27 cellular contexts compared by ENCODE assay signal in the genomic region with DNA sequence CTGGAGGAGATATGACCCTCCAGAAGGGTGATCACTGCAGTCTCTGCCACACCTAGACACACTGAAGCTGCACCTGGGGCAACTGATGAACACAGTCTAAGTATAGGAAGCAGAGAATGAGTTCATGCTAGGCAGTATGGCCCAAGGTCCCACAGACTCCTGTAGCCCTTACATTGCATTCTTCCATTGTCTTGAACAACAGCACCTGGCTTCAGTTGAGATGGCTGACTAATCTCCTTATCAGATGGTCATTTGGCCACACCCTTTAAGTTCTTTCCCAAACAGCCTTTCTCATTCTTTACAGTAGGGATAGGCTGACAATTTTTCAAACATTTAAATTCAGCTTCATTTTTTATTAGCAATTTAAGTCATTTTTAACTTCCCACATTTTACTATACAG. TPM values are rescaled to one million over a fixed set of nuclear protein-coding genes. Genes with fewer than 3 reads are reported as not detected.
A peak's percentile ranks its signal among the peaks of the same experiment; 100 is the strongest.
DNase-seq lines count a peak whose midpoint lies in the region; ATAC-seq, FAIRE-seq and TF ChIP-seq lines count a peak whose summit lies in the region.
"Had no signal": no experiment of that assay in that cellular context is flagged by ENCODE, and none has a peak within 500 bp of the region (broad histone marks: within the 10 kb centered on the region; RNA-seq: fewer than 3 reads in every experiment).

No MANE protein-coding gene starts in this region.

- H3K79me2 ChIP-seq in K562 (ENCODE audit: control insufficient read depth, insufficient read depth, low read length) = no peaks in the 10 kb centered on the region
- no peaks in the 10 kb centered on the region for H3K79me2 ChIP-seq in hepatocyte
- H3K79me2 ChIP-seq: parathyroid adenoma had no signal

- H3K9ac ChIP-seq in K562 (ENCODE audit: insufficient read depth in 1 of 2, low read depth in 2 of 2, low read length in 2 of 2) = no peak overlapping the region
- H3K9ac ChIP-seq: parathyroid adenoma had no signal

- intact Hi-C loops in K562 (cut with micrococcal nuclease) = no loop called here

- H3K27ac Mint-ChIP-seq in T-helper 2 cell treated with Interferon-gamma antibody and Interleukin-4, amounts not matched to agents 5 μg/mL and 100 μg/mL, for 36 hours = peak overlapping the region; percentile 7
- H3K27ac Mint-ChIP-seq: activated naive CD8-positive, alpha-beta T cell; stimulated activated naive B cell treated with anti-CD40 and anti-IgM and Interleukin-4, amounts not matched to agents 10 μg/mL and 1 μg/mL and 100 μg/mL, for 72 hours; T-helper 17 cell had no signal

- CTCF ChIA-PET in K562 (lab: Yijun Ruan, JAX; ENCODE audit: low intra/inter-chr PET ratio) = no interaction called here

- H2AFZ ChIP-seq in K562 (ENCODE audit: low read depth, low read length) = no peak overlapping the region
- H2AFZ ChIP-seq in hepatocyte = no peak overlapping the region
- H2AFZ ChIP-seq: parathyroid adenoma had no signal

- no peak; the same call in 1 of the 2 replicates for TF ChIP-seq EP300 in K562 (IDR thresholded peaks at IDR 0.05; ENCODE audit: low read length)

- peaks cover 3% of the 10 kb centered on the region for H3K4me1 Mint-ChIP-seq in T-helper 2 cell treated with Interferon-gamma antibody and Interleukin-4, amounts not matched to agents 5 μg/mL and 100 μg/mL, for 36 hours (ENCODE audit: low read depth)
- H3K4me1 Mint-ChIP-seq: neural crest cell; stimulated activated naive B cell treated with anti-CD40 and anti-IgM and Interleukin-4, amounts not matched to agents 10 μg/mL and 1 μg/mL and 100 μg/mL, for 72 hours; T-helper 17 cell had no signal

- no peak overlapping the region for H3K4me3 Mint-ChIP-seq in T-helper 2 cell treated with Interferon-gamma antibody and Interleukin-4, amounts not matched to agents 5 μg/mL and 100 μg/mL, for 36 hours
- H3K4me3 Mint-ChIP-seq: activated naive CD8-positive, alpha-beta T cell; CD4-positive, alpha-beta memory T cell; neural crest cell; stimulated activated naive B cell treated with anti-CD40 and anti-IgM and Interleukin-4, amounts not matched to agents 10 μg/mL and 1 μg/mL and 100 μg/mL, for 72 hours; T-helper 17 cell had no signal

- no peaks in the 10 kb centered on the region for H3K9me3 Mint-ChIP-seq in T-helper 2 cell treated with Interferon-gamma antibody and Interleukin-4, amounts not matched to agents 5 μg/mL and 100 μg/mL, for 36 hours
- H3K9me3 Mint-ChIP-seq: CD4-positive, alpha-beta memory T cell; neural crest cell; stimulated activated naive B cell treated with anti-CD40 and anti-IgM and Interleukin-4, amounts not matched to agents 10 μg/mL and 1 μg/mL and 100 μg/mL, for 72 hours had no signal

- H3K36me3 ChIP-seq in K562 (ENCODE audit: control insufficient read depth, insufficient read depth, low read length) (peaks cover 73% of the 10 kb centered on the region), hepatocyte (replicated peaks; ENCODE audit: insufficient read depth, low read depth) (no peaks in the 10 kb centered on the region)
- H3K36me3 ChIP-seq: right atrium auricular region, upper lobe of right lung had no signal

- in situ Hi-C loops in K562 (cut with MboI) = no loop called here

- BruUV-seq in K562 (replicated peaks; lab: Mats Ljungman, UMichigan) = no TSS peak

- peak; percentile 85 for ATAC-seq in K562
- no peak for ATAC-seq in HG03045 (IDR thresholded peaks at IDR 0.05; ENCODE audit: unreplicated experiment)
- ATAC-seq: Right ventricle myocardium inferior; SK-N-SH treated with all-trans-retinoic acid at 6 μM for 48 hours; stimulated activated naive B cell treated with anti-CD40 and anti-IgM and Interleukin-4, amounts not matched to agents 10 μg/mL and 1 μg/mL and 100 μg/mL, for 72 hours; T-helper 17 cell; upper lobe of right lung had no signal

- no peaks in the 10 kb centered on the region for H4K20me1 ChIP-seq in K562 (replicated peaks; ENCODE audit: control insufficient read depth, insufficient read depth, low read length)
- H4K20me1 ChIP-seq in hepatocyte (ENCODE audit: insufficient read depth, poor library complexity, severe bottlenecking) = no peaks in the 10 kb centered on the region

- H3K4me1 ChIP-seq in K562 (replicated peaks in 1 of 2; ENCODE audit: control insufficient read depth in 2 of 2, insufficient read depth in 2 of 2, low read length in 2 of 2) = peaks cover 0 to 10% of the 10 kb centered on the region in 2 experiments; a peak in 2 of 5 replicates
- no peaks in the 10 kb centered on the region for H3K4me1 ChIP-seq in hepatocyte (ENCODE audit: insufficient read depth)
- H3K4me1 ChIP-seq: parathyroid adenoma, right atrium auricular region, upper lobe of right lung had no signal

- TF ChIP-seq RAD21 in K562 (CRISPR knock-in tag; conservative IDR thresholded peaks at IDR 0.05 in 1 of 2, IDR thresholded peaks at IDR 0.05 in 1 of 2) = no peak

- H3K27me3 ChIP-seq in K562 (ENCODE audit: control insufficient read depth in 2 of 2, insufficient read depth in 2 of 2, low read length in 2 of 2) (no peaks in the 10 kb centered on the region), hepatocyte (no peaks in the 10 kb centered on the region)
- H3K27me3 ChIP-seq: right atrium auricular region, upper lobe of right lung had no signal

- peak overlapping the region; percentile 56; the same call in 1 of the 2 replicates for H3K4me2 ChIP-seq in K562 (ENCODE audit: insufficient read depth, low read length)
- no peak overlapping the region for H3K4me2 ChIP-seq in hepatocyte

- no peaks in the 10 kb centered on the region for H3K27me3 Mint-ChIP-seq in T-helper 2 cell treated with Interferon-gamma antibody and Interleukin-4, amounts not matched to agents 5 μg/mL and 100 μg/mL, for 36 hours (ENCODE audit: low read depth)
- H3K27me3 Mint-ChIP-seq: activated naive CD8-positive, alpha-beta T cell; CD4-positive, alpha-beta memory T cell; stimulated activated naive B cell treated with anti-CD40 and anti-IgM and Interleukin-4, amounts not matched to agents 10 μg/mL and 1 μg/mL and 100 μg/mL, for 72 hours; T-helper 17 cell had no signal

- no peaks in the 10 kb centered on the region for H3K9me2 ChIP-seq in hepatocyte (replicated peaks; ENCODE audit: insufficient read depth)

- POLR2A ChIA-PET in K562 (lab: Yijun Ruan, JAX) = interaction anchor here (1.1 to 1.5 kb wide), 4 partner anchors 10 to 42 kb away, joined by 3 to 4 read pairs (median 3); a partner anchor contains a TSS

- no peak for DNase-seq in T-helper 2 cell treated with Interferon-gamma antibody and Interleukin-4, amounts not matched to agents 5 μg/mL and 100 μg/mL, for 36 hours (ENCODE audit: low spot score)
- no peak for DNase-seq in T-helper 2 cell
- peak; percentile 11 to 44 (median 17) for DNase-seq in K562 (ENCODE audit: extremely low read depth in 1 of 4, low spot score in 3 of 4)
- peak; percentile 9 for DNase-seq in hepatocyte (ENCODE audit: low spot score)
- no peak for DNase-seq in AG08395 (ENCODE audit: low spot score)
- DNase-seq in stimulated activated CD4-positive, alpha-beta T cell treated with anti-CD3 and anti-CD28 coated beads, Interleukin-4, amount 100 ng/mL, for 24 hours = no peak
- no peak for DNase-seq in NCI-H446 treated with DMSO at 0.1 percent for 48 hours (lab: John Stamatoyannopoulos, UW)
- DNase-seq: activated T-cell treated with anti-CD3 and anti-CD28 coated beads for 4 hours; aorta; caudate nucleus; CD4-positive, alpha-beta memory T cell; glutamatergic neuron; IMR-90; NCI-H2029 treated with DMSO at 0.1 percent for 48 hours; stimulated activated CD4-positive, alpha-beta T cell treated with anti-CD3 and anti-CD28 coated beads, Interleukin-2, amount 100 ng/mL, for 48 hours; stimulated activated naive B cell treated with anti-CD40 and anti-IgM and Interleukin-4, amounts not matched to agents 10 μg/mL and 1 μg/mL and 100 μg/mL, for 72 hours; T-helper 17 cell; upper lobe of right lung had no signal

- H3K4me3 ChIP-seq in K562 (no peak overlapping the region), hepatocyte (no peak overlapping the region)
- H3K4me3 ChIP-seq: right atrium auricular region, upper lobe of right lung had no signal

- peak; percentile 19 for FAIRE-seq in K562 (lab: Jason Lieb, UNC)
- FAIRE-seq: H1 had no signal

- H3K9me1 ChIP-seq in K562 (ENCODE audit: control insufficient read depth, insufficient read depth, low read length) = no peaks in the 10 kb centered on the region

- H3K36me3 Mint-ChIP-seq in T-helper 2 cell treated with Interferon-gamma antibody and Interleukin-4, amounts not matched to agents 5 μg/mL and 100 μg/mL, for 36 hours (ENCODE audit: low read depth) = peaks cover 69% of the 10 kb centered on the region

- TF ChIP-seq POLR2A in K562 (conservative IDR thresholded peaks at IDR 0.05) = no peak

- H3K9me3 ChIP-seq in K562 (replicated peaks; ENCODE audit: control insufficient read depth, insufficient read depth, low read depth, low read length) (no peaks in the 10 kb centered on the region), hepatocyte (ENCODE audit: low read depth) (no peaks in the 10 kb centered on the region)
- H3K9me3 ChIP-seq: right atrium auricular region, upper lobe of right lung had no signal

- H3K27ac ChIP-seq in K562 (ENCODE audit: extremely low read depth, low read depth, low read length) (peak overlapping the region; percentile 38; the same call in 2 of the 3 replicates), hepatocyte (no peak overlapping the region)
- H3K27ac ChIP-seq: 22Rv1, parathyroid adenoma, right atrium auricular region, upper lobe of right lung had no signal

- no peak for TF ChIP-seq CTCF in K562 (IDR thresholded peaks at IDR 0.05 in 2 of 3, conservative IDR thresholded peaks at IDR 0.05 in 1 of 3; ENCODE audit: insufficient read depth in 2 of 3, low read depth in 1 of 3, low read length in 3 of 3)
- no peak for TF ChIP-seq CTCF in hepatocyte (IDR thresholded peaks at IDR 0.05; ENCODE audit: poor library complexity)

RNA-seq across cellular contexts. Expression of a gene that starts 23.1 kb away (rescaled TPM):
- 116 and 225 TPM in 2 replicates for total RNA-seq in K562 (2011; cell fraction: chromatin; rRNA removed; ENCODE audit: low replicate concordance)
- 32.7 and 47.1 TPM in 2 replicates for total RNA-seq in K562 (2011; cell fraction: nucleolus; rRNA removed)
- 134 and 222 TPM in 2 replicates for total RNA-seq in K562 (2011; cell fraction: nucleoplasm; rRNA removed)
- 29.3 and 30.8 TPM in 2 replicates for total RNA-seq in K562 (2014; rRNA removed)
- 69.0 and 80.2 TPM in 2 replicates for total RNA-seq in K562 (2014; rRNA removed; fragmentation: Illumina TruSeq; extraction: Trizol)
- total RNA-seq in K562 (2015; rRNA removed; fragmentation: Illumina TruSeq; extraction: Trizol) = 53.1 and 55.0 TPM in 2 replicates
- 40.2 and 46.9 TPM in 2 replicates for total RNA-seq in K562 (2021)
- 46.0 and 69.3 TPM in 2 replicates for polyA plus RNA-seq in K562 (2011; rRNA removed)
- 5.9 and 21.3 TPM in 2 replicates for polyA plus RNA-seq in K562 (2011; cell fraction: cytosol; rRNA removed)
- polyA plus RNA-seq in K562 (2011; cell fraction: nucleus; rRNA removed) = 63.7 and 69.3 TPM in 2 replicates
- polyA plus RNA-seq in K562 (2012) = 33.8 and 34.9 TPM in 2 replicates
- polyA plus RNA-seq in K562 (2014; fragmentation: Illumina TruSeq; extraction: Trizol) = 52.0 and 60.3 TPM in 2 replicates
- 100 to 1,000 TPM; 121 to 134 TPM for polyA plus RNA-seq in K562 (2014; fragmentation: Nextera tagmentation; extraction: Ambion mirVana)
- 62.6 and 72.3 TPM in 2 replicates for polyA plus RNA-seq in K562 (2014; rRNA removed)
- polyA minus RNA-seq in K562 (2011; rRNA and poly(A)+ RNA removed) = 50.1 and 64.2 TPM in 2 replicates
- 11.9 and 18.1 TPM in 2 replicates for polyA minus RNA-seq in K562 (2011; cell fraction: cytosol; rRNA and poly(A)+ RNA removed)
- 77.8 and 90.7 TPM in 2 replicates for polyA minus RNA-seq in K562 (2011; cell fraction: nucleus; rRNA and poly(A)+ RNA removed)
- 9.6 and 15.5 TPM in 2 replicates for total RNA-seq in hepatocyte
- 11.4 and 15.3 TPM in 2 replicates for polyA plus RNA-seq in hepatocyte
- total RNA-seq: right atrium auricular region had no signal

RNA-seq across cellular contexts. Expression of a gene that starts 23.3 kb away (rescaled TPM):
- 42.4 and 162 TPM in 2 replicates for total RNA-seq in K562 (2011; cell fraction: chromatin; rRNA removed; ENCODE audit: low replicate concordance)
- 13.3 and 25.8 TPM in 2 replicates for total RNA-seq in K562 (2011; cell fraction: nucleolus; rRNA removed)
- 55.2 and 88.8 TPM in 2 replicates for total RNA-seq in K562 (2011; cell fraction: nucleoplasm; rRNA removed)
- total RNA-seq in K562 (2014; rRNA removed) (31.6 and 43.2 TPM in 2 replicates), K562 (2014; rRNA removed; fragmentation: Illumina TruSeq; extraction: Trizol) (59.3 and 62.9 TPM in 2 replicates), K562 (2015; rRNA removed; fragmentation: Illumina TruSeq; extraction: Trizol) (56.1 and 61.7 TPM in 2 replicates), K562 (2021) (31.0 and 31.4 TPM in 2 replicates), hepatocyte (39.0 and 39.2 TPM in 2 replicates)
- polyA plus RNA-seq in K562 (2011; rRNA removed) (17.6 and 24.1 TPM in 2 replicates), K562 (2014; fragmentation: Illumina TruSeq; extraction: Trizol) (46.6 and 59.1 TPM in 2 replicates), K562 (2014; fragmentation: Nextera tagmentation; extraction: Ambion mirVana) (10 to 100 TPM; 46.3 to 89.2 TPM), K562 (2014; rRNA removed) (39.3 and 51.4 TPM in 2 replicates), hepatocyte (19.8 and 23.4 TPM in 2 replicates)
- 2.1 and 6.5 TPM in 2 replicates for polyA plus RNA-seq in K562 (2011; cell fraction: cytosol; rRNA removed)
- 28.7 and 40.9 TPM in 2 replicates for polyA plus RNA-seq in K562 (2011; cell fraction: nucleus; rRNA removed)
- polyA plus RNA-seq in K562 (2012) = 38.8 and 39.5 TPM in 2 replicates
- polyA minus RNA-seq in K562 (2011; rRNA and poly(A)+ RNA removed) = 37.9 and 56.0 TPM in 2 replicates
- polyA minus RNA-seq in K562 (2011; cell fraction: cytosol; rRNA and poly(A)+ RNA removed) = 9.7 and 14.7 TPM in 2 replicates
- 41.2 and 75.8 TPM in 2 replicates for polyA minus RNA-seq in K562 (2011; cell fraction: nucleus; rRNA and poly(A)+ RNA removed)

RNA-seq across cellular contexts. Expression of a gene that starts 58.1 kb away (rescaled TPM):
- total RNA-seq in K562 (2011; cell fraction: chromatin; rRNA removed; ENCODE audit: low replicate concordance) = 7.3 and 24.3 TPM in 2 replicates
- total RNA-seq in K562 (2011; cell fraction: nucleolus; rRNA removed) = 3.5 and 6.2 TPM in 2 replicates
- 8.1 and 8.3 TPM in 2 replicates for total RNA-seq in K562 (2011; cell fraction: nucleoplasm; rRNA removed)
- total RNA-seq in K562 (2014; rRNA removed) = 1.5 and 1.6 TPM in 2 replicates
- 5.3 TPM in 2 replicates for total RNA-seq in K562 (2014; rRNA removed; fragmentation: Illumina TruSeq; extraction: Trizol)
- 4.5 and 4.9 TPM in 2 replicates for total RNA-seq in K562 (2015; rRNA removed; fragmentation: Illumina TruSeq; extraction: Trizol)
- total RNA-seq in K562 (2021) = 3.1 TPM in 2 replicates
- polyA plus RNA-seq in K562 (2011; rRNA removed) = 2.1 and 3.4 TPM in 2 replicates
- polyA plus RNA-seq in K562 (2011; cell fraction: cytosol; rRNA removed) = 0.82 and 1.3 TPM in 2 replicates
- 6.1 and 7.5 TPM in 2 replicates for polyA plus RNA-seq in K562 (2011; cell fraction: nucleus; rRNA removed)
- polyA plus RNA-seq in K562 (2012) = 0.99 and 1.1 TPM in 2 replicates
- polyA plus RNA-seq in K562 (2014; fragmentation: Illumina TruSeq; extraction: Trizol) = 1.5 and 1.6 TPM in 2 replicates
- under 1 TPM; 0.57 to 0.59 TPM for polyA plus RNA-seq in K562 (2014; fragmentation: Nextera tagmentation; extraction: Ambion mirVana)
- 1.0 and 1.8 TPM in 2 replicates for polyA plus RNA-seq in K562 (2014; rRNA removed)
- polyA minus RNA-seq in K562 (2011; rRNA and poly(A)+ RNA removed) = 22.8 and 31.2 TPM in 2 replicates
- polyA minus RNA-seq in K562 (2011; cell fraction: cytosol; rRNA and poly(A)+ RNA removed) = 5.0 and 8.8 TPM in 2 replicates
- polyA minus RNA-seq in K562 (2011; cell fraction: nucleus; rRNA and poly(A)+ RNA removed) = 9.3 and 15.1 TPM in 2 replicates
- total RNA-seq in hepatocyte = 10.4 and 21.0 TPM in 2 replicates
- polyA plus RNA-seq in hepatocyte = 3.4 and 5.9 TPM in 2 replicates

Comparison
In these comparisons a context has a peak if more than half of its experiments do, and no peak if none do; other contexts are left out.
1. DNase-seq: peak in K562 (4 of 4) and hepatocyte (single experiment); none in T-helper 2 cell treated with Interferon-gamma antibody and Interleukin-4, amounts not matched to agents 5 μg/mL and 100 μg/mL, for 36 hours (single experiment), T-helper 2 cell (0 of 5), AG08395 (single experiment), stimulated activated CD4-positive, alpha-beta T cell treated with anti-CD3 and anti-CD28 coated beads, Interleukin-4, amount 100 ng/mL, for 24 hours (single experiment) and NCI-H446 treated with DMSO at 0.1 percent for 48 hours (single experiment).